ENCODE assay signal across 15 cellular contexts in the genomic region with DNA sequence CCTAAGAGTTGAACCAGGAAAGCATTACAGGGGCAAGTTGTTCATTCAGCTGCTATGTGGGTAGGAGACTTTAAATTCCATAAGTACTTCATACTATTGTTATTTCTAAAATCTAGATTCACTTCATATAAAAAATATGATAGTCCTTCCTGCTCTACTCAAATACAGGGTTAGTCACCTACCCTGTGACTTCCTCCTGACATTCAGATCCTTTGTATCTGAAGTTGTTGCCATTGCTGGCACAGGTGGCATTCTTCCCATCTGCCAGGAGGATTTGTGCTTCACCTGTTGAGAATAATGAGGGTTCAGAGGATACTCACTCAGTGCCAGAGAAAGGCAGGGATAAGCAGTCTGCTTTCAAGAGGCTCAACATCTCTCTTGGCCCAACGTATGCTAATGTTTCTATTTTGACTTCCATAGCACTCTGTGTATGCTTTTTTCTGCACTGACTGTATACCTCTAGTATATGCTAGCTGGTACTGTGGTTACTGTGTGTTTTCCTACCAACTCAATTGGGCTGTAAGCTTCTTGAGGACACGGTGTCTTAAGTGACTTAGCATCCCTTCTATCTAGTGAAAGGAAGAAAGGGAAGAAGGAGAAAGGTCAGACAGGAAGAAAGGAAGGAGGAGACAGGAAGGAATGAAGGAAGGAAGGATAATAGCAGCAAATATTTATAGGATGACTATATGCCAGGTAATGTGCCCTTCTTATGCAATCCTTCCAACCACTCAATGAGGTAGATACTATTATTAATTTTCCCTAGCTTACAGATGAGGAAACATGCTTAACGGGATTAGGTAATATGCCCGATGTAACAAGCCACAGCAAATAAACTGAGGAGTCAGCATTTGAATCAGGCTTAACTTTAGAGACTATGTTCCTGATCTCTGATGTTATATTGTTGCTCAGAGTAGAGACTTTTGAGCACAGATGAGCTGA. TPM values are rescaled to one million over a fixed set of nuclear protein-coding genes. Genes with fewer than 3 reads are reported as not detected.
DNase-seq lines count a peak whose midpoint lies in the region; ATAC-seq, FAIRE-seq and TF ChIP-seq lines count a peak whose summit lies in the region.
"Had no signal": no experiment of that assay in that cellular context is flagged by ENCODE, and none has a peak within 500 bp of the region (broad histone marks: within the 10 kb centered on the region; RNA-seq: fewer than 3 reads in every experiment).

No MANE protein-coding gene starts in this region.

- H3K4me2 ChIP-seq in PC-9 (peak overlapping the region; percentile 26; the same call in 1 of the 2 replicates), keratinocyte (ENCODE audit: control insufficient read depth, extremely low read depth, insufficient read depth, low read depth, low read length) (peak overlapping the region; percentile 44)

- ATAC-seq in HG02798 (IDR thresholded peaks at IDR 0.05; ENCODE audit: poor library complexity, unreplicated experiment), result no peak
- ATAC-seq: stimulated activated naive CD8-positive, alpha-beta T cell treated with anti-CD3 and anti-CD28 coated beads, Interleukin-15, amount 100 ng/mL, for 72 hours had no signal

- POLR2A ChIA-PET in PC-9 (lab: Charles Lee; ENCODE audit: unreplicated experiment), result interaction anchor here (0.6 to 0.9 kb wide), 2 partner anchors 14 to 385 kb away, joined by 3 to 6 read pairs; no protein-coding TSS in a partner anchor

- no peak for DNase-seq in GM12891 (ENCODE audit: insufficient read length, low spot score)
- DNase-seq in NB4 (ENCODE audit: low read depth), result peak; percentile 18
- peak in 1 of 2 experiments; percentile 47 for DNase-seq in PC-9
- peak; percentile 25 for DNase-seq in keratinocyte (ENCODE audit: low read depth, low spot score)
- DNase-seq in activated effector memory CD4-positive, alpha-beta T cell treated with anti-CD3 and anti-CD28 coated beads, Interleukin-2, amount 50 U/mL, for 16 hours, result no peak
- no peak for DNase-seq in AG20443 (ENCODE audit: low spot score)
- DNase-seq: DND-41; HFFc6; NCI-H187 treated with DMSO at 0.1 percent for 48 hours; ovary; spleen; stimulated activated naive CD8-positive, alpha-beta T cell treated with anti-CD3 and anti-CD28 coated beads, Interleukin-15, amount 100 ng/mL, for 72 hours had no signal

- no peak for TF ChIP-seq CTCF in NB4 (IDR thresholded peaks at IDR 0.05; ENCODE audit: low read depth, low read length)
- no peak for TF ChIP-seq CTCF in PC-9 (conservative IDR thresholded peaks at IDR 0.05)
- no peak for TF ChIP-seq CTCF in keratinocyte (optimal IDR thresholded peaks at IDR 0.05 in 1 of 3, IDR thresholded peaks at IDR 0.05 in 1 of 3, conservative IDR thresholded peaks at IDR 0.05 in 1 of 3; ENCODE audit: extremely low read depth in 1 of 3, insufficient read depth in 2 of 3, low read length in 3 of 3)

- H3F3A ChIP-seq in PC-9 (ENCODE audit: insufficient read depth, low read depth), result 0 out of 2 replicates have a peak, but pooled peaks cover 3% of the 10 kb centered on the region

- no peaks in the 10 kb centered on the region for H3K9me1 ChIP-seq in keratinocyte (ENCODE audit: control insufficient read depth, extremely low read depth, insufficient read depth, low read length)

- CTCF ChIA-PET in PC-9 (lab: Charles Lee), result interaction anchor here (0.6 kb wide), 1 partner anchor 1169 kb away, joined by 3 read pairs; no protein-coding TSS in a partner anchor

- TF ChIP-seq POLR2A in GM12891 (IDR thresholded peaks at IDR 0.05; ENCODE audit: low read depth, low read length) (no peak), NB4 (IDR thresholded peaks at IDR 0.05; ENCODE audit: extremely low read depth, insufficient read length) (no peak)

- no peak overlapping the region for H3K9ac ChIP-seq in keratinocyte (ENCODE audit: control insufficient read depth, extremely low read depth, insufficient read depth, low read length)

- H3K27ac ChIP-seq in PC-9, result peak overlapping the region; percentile 9; the same call in 1 of the 2 replicates
- H3K27ac ChIP-seq in keratinocyte (ENCODE audit: control insufficient read depth, insufficient read depth, low read length), result peak overlapping the region; percentile 41
- H3K27ac ChIP-seq: C4-2B, ovary, spleen had no signal

- H3K79me2 ChIP-seq in PC-9 (ENCODE audit: low read depth) (no peaks in the 10 kb centered on the region), keratinocyte (ENCODE audit: control insufficient read depth, insufficient read depth, low read length) (no peaks in the 10 kb centered on the region)

- no peaks in the 10 kb centered on the region; the same call in 1 of the 2 replicates for H3K9me3 ChIP-seq in PC-9 (ENCODE audit: insufficient read depth, low read depth)
- H3K9me3 ChIP-seq in keratinocyte (ENCODE audit: control insufficient read depth, low read depth, low read length), result no peaks in the 10 kb centered on the region
- H3K9me3 ChIP-seq: ovary had no signal

- no peak overlapping the region for H2AFZ ChIP-seq in PC-9
- H2AFZ ChIP-seq in keratinocyte (ENCODE audit: control insufficient read depth, low read length), result peak overlapping the region; percentile 4

- H3K4me3 ChIP-seq in NB4 (ENCODE audit: low read depth, low read length) (no peak overlapping the region), PC-9 (no peak overlapping the region), keratinocyte (ENCODE audit: control insufficient read depth in 2 of 3, extremely low read depth in 1 of 3, insufficient read depth in 2 of 3, low read depth in 1 of 3, low read length in 3 of 3) (no peak overlapping the region)
- H3K4me3 ChIP-seq: ovary, spleen had no signal

- no TSS peak for BruUV-seq in PC-9 (replicated peaks; lab: Mats Ljungman, UMichigan)

- H3K36me3 ChIP-seq in PC-9 (ENCODE audit: low read depth) (no peaks in the 10 kb centered on the region), keratinocyte (ENCODE audit: control insufficient read depth in 2 of 2, extremely low read depth in 1 of 2, insufficient read depth in 2 of 2, low read length in 2 of 2) (peaks cover 0 to 10% of the 10 kb centered on the region in 2 experiments)
- H3K36me3 ChIP-seq: ovary had no signal

- dilution Hi-C loops in keratinocyte (cut with MboI; ENCODE audit: extremely low pct_ligation_motif_present, low sequenced_read_pairs), result no loop called here

- peak; percentile 35 for FAIRE-seq in GM12891 (lab: Jason Lieb, UNC)
- FAIRE-seq in keratinocyte (lab: Jason Lieb, UNC), result peak; percentile 72
- FAIRE-seq: astrocyte had no signal

- H4K20me1 ChIP-seq in PC-9 (ENCODE audit: insufficient read depth) (no peaks in the 10 kb centered on the region), keratinocyte (ENCODE audit: control insufficient read depth, extremely low read depth, insufficient read depth, low read length) (no peaks in the 10 kb centered on the region)

- intact Hi-C loops in PC-9 (cut with micrococcal nuclease; ENCODE audit: unreplicated experiment), result no loop called here

- H3K4me1 ChIP-seq in PC-9 (replicated peaks; ENCODE audit: insufficient read depth), result peaks cover 16% of the 10 kb centered on the region
- H3K4me1 ChIP-seq in keratinocyte (ENCODE audit: control insufficient read depth, extremely low read depth, insufficient read depth, low read length), result peaks cover 25% of the 10 kb centered on the region
- H3K4me1 ChIP-seq: spleen had no signal

- H3K9me2 ChIP-seq in PC-9 (ENCODE audit: insufficient read depth), result no peaks in the 10 kb centered on the region

- 0 out of 2 replicates have a peak, but pooled peaks cover 3% of the 10 kb centered on the region for H3K27me3 ChIP-seq in PC-9 (ENCODE audit: insufficient read depth, low read depth)
- no peaks in the 10 kb centered on the region for H3K27me3 ChIP-seq in keratinocyte (ENCODE audit: control insufficient read depth, extremely low read depth, insufficient read depth, low read length)
- H3K27me3 ChIP-seq: ovary, spleen had no signal

TF ChIP-seq in GM12891, 5 proteins besides CTCF, POLR2A, EP300 and RAD21:
- no peak for TF ChIP-seq TAF1 (IDR thresholded peaks at IDR 0.05; ENCODE audit: low read depth, low read length)
- no peak for TF ChIP-seq PAX5 (IDR thresholded peaks at IDR 0.05; ENCODE audit: insufficient read depth, low read length, severe bottlenecking)

RNA-seq across cellular contexts. Expression of a gene that starts 38.5 kb away (rescaled TPM):
- polyA plus RNA-seq in GM12891 (2012; ENCODE audit: low read depth, missing spikeins), result not detected
- total RNA-seq in PC-9 (2021), result not detected in 2 replicates
- polyA plus RNA-seq in keratinocyte, result not detected in 3 replicates
- polyA plus RNA-seq in keratinocyte (2011; ENCODE audit: low read depth), result not detected
- not detected in 2 replicates for polyA plus RNA-seq in keratinocyte (2011; cell fraction: cytosol; rRNA removed)
- not detected in 2 replicates for polyA plus RNA-seq in keratinocyte (2011; cell fraction: nucleus; rRNA removed)
- polyA plus RNA-seq in keratinocyte (2012; ENCODE audit: low replicate concordance), result not detected in 2 replicates
- polyA minus RNA-seq in keratinocyte, result not detected in 3 replicates
- polyA minus RNA-seq in keratinocyte (2011; cell fraction: cytosol; rRNA and poly(A)+ RNA removed), result not detected
- polyA minus RNA-seq in keratinocyte (2011; cell fraction: nucleus; rRNA and poly(A)+ RNA removed), result not detected in 2 replicates
- total RNA-seq: astrocyte, HFFc6, ovary, spleen had no signal
- polyA plus RNA-seq: ovary, spleen had no signal

RNA-seq across cellular contexts. Expression of a gene that starts 54.5 kb away (rescaled TPM):
- 25.9 TPM for polyA plus RNA-seq in GM12891 (2012; ENCODE audit: low read depth, missing spikeins)
- total RNA-seq in PC-9 (2021), result 50.1 and 54.7 TPM in 2 replicates
- polyA plus RNA-seq in keratinocyte, result 2.6 to 13.0 TPM (median 8.6 TPM) in 3 replicates
- polyA plus RNA-seq in keratinocyte (2011; ENCODE audit: low read depth), result 1.4 TPM
- polyA plus RNA-seq in keratinocyte (2011; cell fraction: cytosol; rRNA removed), result 3.6 and 5.2 TPM in 2 replicates
- polyA plus RNA-seq in keratinocyte (2011; cell fraction: nucleus; rRNA removed), result 3.5 and 6.1 TPM in 2 replicates
- polyA plus RNA-seq in keratinocyte (2012; ENCODE audit: low replicate concordance), result 0.51 and 6.2 TPM in 2 replicates
- polyA minus RNA-seq in keratinocyte, result 0.16 to 2.8 TPM (median 0.52 TPM) in 3 replicates
- not detected for polyA minus RNA-seq in keratinocyte (2011; cell fraction: cytosol; rRNA and poly(A)+ RNA removed)
- 0.42 and 2.0 TPM in 2 replicates for polyA minus RNA-seq in keratinocyte (2011; cell fraction: nucleus; rRNA and poly(A)+ RNA removed)

Comparison
In these comparisons a context has a peak if more than half of its experiments do, and no peak if none do; other contexts are left out.
1. DNase-seq: peak in NB4 (single experiment) and keratinocyte (single experiment); none in GM12891 (single experiment), activated effector memory CD4-positive, alpha-beta T cell treated with anti-CD3 and anti-CD28 coated beads, Interleukin-2, amount 50 U/mL, for 16 hours (single experiment) and AG20443 (single experiment).